ENCODE assay signal across 8 cellular contexts in the genomic region with DNA sequence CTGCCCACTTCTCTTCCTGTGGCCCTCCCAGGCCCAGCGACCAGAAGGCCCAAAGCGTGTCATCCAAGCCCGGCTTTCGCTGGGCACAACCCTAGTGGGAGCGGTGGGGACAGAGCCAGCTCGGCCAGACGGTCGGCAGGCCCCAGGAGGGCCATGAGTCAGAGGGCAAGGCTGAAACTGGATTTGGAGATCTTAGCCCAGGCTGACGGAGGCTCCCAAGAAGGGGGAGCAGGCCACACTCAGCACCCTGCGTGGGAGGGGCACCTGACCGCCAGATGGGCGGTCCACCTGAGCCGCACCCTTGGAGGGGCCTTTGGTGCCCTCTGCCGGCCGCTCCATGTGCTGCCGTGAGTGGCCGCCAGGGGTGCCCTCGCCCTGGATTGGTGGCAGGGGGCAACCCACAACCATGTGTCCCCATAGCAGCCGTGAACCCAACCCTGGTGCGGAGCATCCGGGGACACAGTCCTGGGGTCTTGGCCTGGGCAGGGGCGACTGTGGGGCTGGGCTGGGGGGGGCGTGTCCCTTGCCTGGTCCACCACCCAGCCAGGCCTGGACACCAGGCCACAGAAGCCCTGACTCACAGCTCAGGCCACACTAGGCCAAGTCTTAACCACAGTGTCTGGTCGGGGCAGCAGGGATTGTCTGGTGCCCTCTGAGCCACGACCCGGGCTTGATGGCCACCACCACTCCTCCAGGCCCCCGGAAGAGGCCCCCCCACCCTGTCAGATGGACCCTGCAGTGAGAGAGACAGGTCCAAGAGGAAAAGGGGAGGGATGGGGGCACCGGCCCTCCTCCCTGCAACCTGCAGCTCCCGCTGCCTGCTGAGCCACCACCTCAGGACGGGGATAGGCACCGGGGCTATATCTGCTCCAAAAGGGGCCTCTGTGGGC. TPM values are rescaled to one million over a fixed set of nuclear protein-coding genes. Genes with fewer than 3 reads are reported as not detected.
DNase-seq lines count a peak whose midpoint lies in the region; ATAC-seq and TF ChIP-seq lines count a peak whose summit lies in the region.

No MANE protein-coding gene starts in this region.

- H3K9ac ChIP-seq in adipocyte (ENCODE audit: low read length) = peak overlapping the region; percentile 73

- ATAC-seq in heart right ventricle (peak; percentile 65 to 91 (median 86)), aorta (ENCODE audit: low FRiP score) (peak; percentile 91)

- H3K4me3 ChIP-seq in adipocyte (ENCODE audit: low read length) (no peak overlapping the region), heart right ventricle (peak overlapping the region in 1 of 10 donors; percentile 15), aorta (ENCODE audit: low read length in 2 of 2) (no peak overlapping the region)

- peak overlapping the region in 4 of 10 donors; percentile 9 to 53 (median 42) for H3K27ac ChIP-seq in heart right ventricle
- H3K27ac ChIP-seq in aorta (ENCODE audit: low read depth in 1 of 2, low read length in 2 of 2) = peak overlapping the region in 1 of 2 donors; percentile 22

- peak; percentile 86 to 99 (median 96) for TF ChIP-seq CTCF in heart right ventricle (IDR thresholded peaks at IDR 0.05)

- no peaks in the 10 kb centered on the region for H3K9me3 ChIP-seq in adipocyte (ENCODE audit: control insufficient read depth, low read length)
- H3K9me3 ChIP-seq in heart right ventricle = no peaks in the 10 kb centered on the region
- no peaks in the 10 kb centered on the region for H3K9me3 ChIP-seq in aorta (ENCODE audit: control insufficient read depth, low read length)

- H3K4me1 ChIP-seq in adipocyte (ENCODE audit: control insufficient read depth, insufficient read depth, low read length) (peaks cover 31% of the 10 kb centered on the region), heart right ventricle (peaks cover 10 to 44% (median 24%) of the 10 kb centered on the region in 9 donors), aorta (ENCODE audit: control insufficient read depth in 1 of 2, insufficient read depth in 2 of 2, low read length in 2 of 2) (no peaks in the 10 kb centered on the region)

- H3K36me3 ChIP-seq in adipocyte (ENCODE audit: control insufficient read depth, insufficient read depth, low read length, severe bottlenecking) (no peaks in the 10 kb centered on the region), heart right ventricle (no peaks in the 10 kb centered on the region), aorta (ENCODE audit: control insufficient read depth in 1 of 2, insufficient read depth in 2 of 2, low read length in 1 of 2) (no peaks in the 10 kb centered on the region)

- H3K27me3 ChIP-seq in adipocyte (replicated peaks; ENCODE audit: control insufficient read depth, insufficient read depth, low read length) (no peaks in the 10 kb centered on the region), heart right ventricle (peaks cover 7 to 56% (median 41%) of the 10 kb centered on the region in 7 donors), aorta (ENCODE audit: control insufficient read depth in 1 of 2, insufficient read depth in 2 of 2, low read length in 1 of 2) (no peaks in the 10 kb centered on the region)

- 32 to 33% methylated on average over 31 of the region's 31 CpGs for WGBS in heart right ventricle, 2 donors
- WGBS in aorta, 2 donors = 21 to 23% methylated on average over 31 of the region's 31 CpGs

- DNase-seq in NCI-H2081 (lab: John Stamatoyannopoulos, UW) (peak; percentile 48 to 49), NCI-H2081 treated with DMSO at 0.1 percent for 48 hours (lab: John Stamatoyannopoulos, UW) (no peak), HuH-7 (ENCODE audit: low spot score) (peak; percentile 94), SW480 (ENCODE audit: low spot score) (peak; percentile 89), adipocyte (ENCODE audit: low read depth) (peak; percentile 79), heart right ventricle (peak; percentile 63 to 81), renal cortical epithelial cell (ENCODE audit: low read depth) (peak; percentile 94), aorta (peak; percentile 94 to 97)

- intact Hi-C loops in heart right ventricle (cut with DNase I) (loop anchor here in 7 of 10 donors (2.0 to 10.0 kb wide), 4 partner anchors 63 to 173 kb away; no protein-coding TSS in a partner anchor), aorta (cut with DNase I) (loop anchor here (2.0 to 5.0 kb wide), 4 partner anchors 31 to 173 kb away; no protein-coding TSS in a partner anchor)

RNA-seq across cellular contexts. Expression of gene TALDO1, which starts 19.2 kb away (rescaled TPM):
- total RNA-seq in heart right ventricle (100 to 1,000 TPM in 5 of 10 donors, 10 to 100 TPM in 5; 76.2 to 115 (median 96.3) TPM), renal cortical epithelial cell (188 and 419 TPM in 2 replicates), aorta (100 to 1,000 TPM; 113 to 130 TPM)
- polyA plus RNA-seq in heart right ventricle (100 to 1,000 TPM in 1 of 2 donors, 10 to 100 TPM in 1; 55.3 to 124 TPM), aorta (100 to 1,000 TPM; 122 to 187 TPM)

RNA-seq across cellular contexts. Expression of gene EPS8L2, which starts 22.1 kb away (rescaled TPM):
- total RNA-seq in heart right ventricle (1 to 10 TPM; 1.2 to 6.7 (median 2.3) TPM), renal cortical epithelial cell (235 and 376 TPM in 2 replicates), aorta (10 to 100 TPM; 41.0 to 45.1 TPM)
- polyA plus RNA-seq in heart right ventricle (1 to 10 TPM; 3.4 to 3.9 TPM), aorta (100 to 1,000 TPM in 1 of 2 donors, 10 to 100 TPM in 1; 64.6 to 102 TPM)

RNA-seq across cellular contexts. Expression of gene TMEM80, which starts 32.5 kb away (rescaled TPM):
- total RNA-seq in heart right ventricle (10 to 100 TPM; 10.6 to 24.2 (median 14.5) TPM), renal cortical epithelial cell (3.6 and 7.7 TPM in 2 replicates), aorta (10 to 100 TPM; 15.6 to 23.0 TPM)
- polyA plus RNA-seq in heart right ventricle (10 to 100 TPM; 10.1 to 21.4 TPM), aorta (10 to 100 TPM in 1 of 2 donors, 1 to 10 TPM in 1; 8.4 to 31.2 TPM)

RNA-seq across cellular contexts. Expression of gene DEAF1, which starts 33.1 kb away (rescaled TPM):
- total RNA-seq in heart right ventricle (10 to 100 TPM; 11.0 to 25.7 (median 15.5) TPM), renal cortical epithelial cell (27.6 and 62.7 TPM in 2 replicates), aorta (10 to 100 TPM; 32.2 to 59.5 TPM)
- polyA plus RNA-seq in heart right ventricle (10 to 100 TPM; 18.3 to 39.9 TPM), aorta (10 to 100 TPM; 15.7 to 53.0 TPM)

RNA-seq across cellular contexts. Expression of gene GATD1, which starts 49.2 kb away (rescaled TPM):
- total RNA-seq in heart right ventricle (10 to 100 TPM; 20.6 to 29.4 (median 26.0) TPM), renal cortical epithelial cell (16.7 and 38.0 TPM in 2 replicates), aorta (10 to 100 TPM; 36.1 to 52.7 TPM)
- polyA plus RNA-seq in heart right ventricle (10 to 100 TPM; 15.0 to 32.4 TPM), aorta (10 to 100 TPM in 1 of 2 donors, 1 to 10 TPM in 1; 9.6 to 32.5 TPM)

Comparison
In these comparisons a context has a peak if more than half of its experiments do, and no peak if none do; other contexts are left out.
1. RNA of gene EPS8L2, which starts 22.1 kb away (total RNA-seq): 235 to 376 TPM in renal cortical epithelial cell and 41.0 to 45.1 TPM in aorta; 1.2 to 6.7 TPM in heart right ventricle; every median in the first group is over 4 times any median in the second.